In genomic region chr19:18496167-18496979, GRCh38 we compare ENCODE assay signal across 9 cellular contexts. TPM values are rescaled to one million over a fixed set of nuclear protein-coding genes. Genes with fewer than 3 reads are reported as not detected.
DNase-seq lines count a peak whose midpoint lies in the region; ATAC-seq and TF ChIP-seq lines count a peak whose summit lies in the region.
"Had no signal": no experiment of that assay in that cellular context is flagged by ENCODE, and none has a peak within 500 bp of the region (broad histone marks: within the 10 kb centered on the region; RNA-seq: fewer than 3 reads in every experiment).

No MANE protein-coding gene starts in this region.

- no peak for TF ChIP-seq POLR2A in right lobe of liver (IDR thresholded peaks at IDR 0.05)

- intact Hi-C loops in right lobe of liver (cut with DNase I) = no loop called here

- H3K9me3 Mint-ChIP-seq in type B pancreatic cell = no peaks in the 10 kb centered on the region

- TF ChIP-seq CTCF in right lobe of liver (IDR thresholded peaks at IDR 0.05) = peak in 2 of 4 donors; percentile 30 to 32
- TF ChIP-seq CTCF in type B pancreatic cell (conservative IDR thresholded peaks at IDR 0.05) = no peak

- no peak overlapping the region for H3K4me3 Mint-ChIP-seq in type B pancreatic cell

- H3K36me3 ChIP-seq in right lobe of liver = no peaks in the 10 kb centered on the region
- H3K36me3 ChIP-seq: thoracic aorta had no signal

- peak overlapping the region; percentile 3 to 49 (median 4) for H3K27ac ChIP-seq in right lobe of liver
- H3K27ac ChIP-seq: thoracic aorta had no signal

- no peaks in the 10 kb centered on the region for H3K27me3 ChIP-seq in right lobe of liver

- peak overlapping the region; percentile 53 for H3K27ac Mint-ChIP-seq in type B pancreatic cell

- peaks cover 0 to 60% (median 31%) of the 10 kb centered on the region in 4 donors for H3K4me1 ChIP-seq in right lobe of liver

- no peaks in the 10 kb centered on the region for H3K36me3 Mint-ChIP-seq in type B pancreatic cell

- H3K27me3 Mint-ChIP-seq in type B pancreatic cell = no peaks in the 10 kb centered on the region

- peak; percentile 48 to 80 (median 70) for ATAC-seq in right lobe of liver
- ATAC-seq in GM19351 (IDR thresholded peaks at IDR 0.05; ENCODE audit: unreplicated experiment) = no peak
- ATAC-seq in HG03457 (IDR thresholded peaks at IDR 0.05; ENCODE audit: unreplicated experiment) = no peak

- no peak overlapping the region for H3K4me3 ChIP-seq in right lobe of liver
- H3K4me3 ChIP-seq: thoracic aorta had no signal

- 29% methylated on average over 3 of the region's 11 CpGs for whole genome bisulfite sequencing in right lobe of liver (ENCODE audit: insufficient coverage, low coverage, low lambda C conversion rate, missing lambda C conversion rate)

- peaks cover 27% of the 10 kb centered on the region for H3K4me1 Mint-ChIP-seq in type B pancreatic cell (ENCODE audit: unreplicated experiment)

- DNase-seq in activated naive CD4-positive, alpha-beta T cell treated with Interleukin-2 at 50 U/mL for 16 hours = peak; percentile 65
- no peak for DNase-seq in activated naive CD4-positive, alpha-beta T cell (lab: John Stamatoyannopoulos, UW)
- peak; percentile 69 for DNase-seq in RPMI7951 (ENCODE audit: low read depth)
- peak; percentile 44 for DNase-seq in activated gamma-delta T cell treated with anti-CD3 and anti-CD28 coated beads, Interleukin-2, amount 50 U/mL, for 16 hours (ENCODE audit: low read depth)
- DNase-seq in right lobe of liver = peak; percentile 76 to 90 (median 87)
- no peak for DNase-seq in type B pancreatic cell (ENCODE audit: extremely low spot score, unreplicated experiment)

- no peaks in the 10 kb centered on the region for H3K9me3 ChIP-seq in right lobe of liver
- H3K9me3 ChIP-seq: thoracic aorta had no signal

RNA-seq across cellular contexts. Expression of gene ELL, which starts 25.5 kb away (rescaled TPM):
- 6.5 and 7.2 TPM in 2 replicates for total RNA-seq in RPMI7951 (2014; rRNA removed; shearing (Covaris generic))
- 10 to 100 TPM in 2 of 6 experiments, 1 to 10 TPM in 4; 5.3 to 11.9 (median 8.6) TPM for total RNA-seq in right lobe of liver
- total RNA-seq in type B pancreatic cell (ENCODE audit: low replicate concordance) = 13.6 and 16.7 TPM in 2 replicates

RNA-seq across cellular contexts. Expression of gene FKBP8, which starts 47.0 kb away (rescaled TPM):
- 172 and 199 TPM in 2 replicates for total RNA-seq in RPMI7951 (2014; rRNA removed; shearing (Covaris generic))
- total RNA-seq in right lobe of liver (100 to 1,000 TPM in 3 of 6 experiments, 10 to 100 TPM in 3; 92.7 to 179 (median 118) TPM), type B pancreatic cell (ENCODE audit: low replicate concordance) (151 and 191 TPM in 2 replicates)

RNA-seq across cellular contexts. Expression of gene ISYNA1, which starts 58.4 kb away (rescaled TPM):
- total RNA-seq in RPMI7951 (2014; rRNA removed; shearing (Covaris generic)) = 9.9 and 20.9 TPM in 2 replicates
- 1 to 10 TPM; 6.5 to 8.3 (median 7.8) TPM for total RNA-seq in right lobe of liver
- total RNA-seq in type B pancreatic cell (ENCODE audit: low replicate concordance) = 278 and 303 TPM in 2 replicates

Comparison
In these comparisons a context has a peak if more than half of its experiments do, and no peak if none do; other contexts are left out.
1. DNase-seq: peak in activated naive CD4-positive, alpha-beta T cell treated with Interleukin-2 at 50 U/mL for 16 hours (single experiment), RPMI7951 (single experiment), activated gamma-delta T cell treated with anti-CD3 and anti-CD28 coated beads, Interleukin-2, amount 50 U/mL, for 16 hours (single experiment) and right lobe of liver (3 of 3); none in activated naive CD4-positive, alpha-beta T cell (0 of 4) and type B pancreatic cell (single experiment).
2. ATAC-seq: peak in right lobe of liver (4 of 4); none in GM19351 (single experiment) and HG03457 (single experiment).
3. RNA of gene ISYNA1, which starts 58.4 kb away (total RNA-seq): 278 to 303 TPM in type B pancreatic cell; 9.9 to 20.9 TPM in RPMI7951 and 6.5 to 8.3 TPM in right lobe of liver; every median in the first group is over 10 times any median in the second.